In the genomic region with DNA sequence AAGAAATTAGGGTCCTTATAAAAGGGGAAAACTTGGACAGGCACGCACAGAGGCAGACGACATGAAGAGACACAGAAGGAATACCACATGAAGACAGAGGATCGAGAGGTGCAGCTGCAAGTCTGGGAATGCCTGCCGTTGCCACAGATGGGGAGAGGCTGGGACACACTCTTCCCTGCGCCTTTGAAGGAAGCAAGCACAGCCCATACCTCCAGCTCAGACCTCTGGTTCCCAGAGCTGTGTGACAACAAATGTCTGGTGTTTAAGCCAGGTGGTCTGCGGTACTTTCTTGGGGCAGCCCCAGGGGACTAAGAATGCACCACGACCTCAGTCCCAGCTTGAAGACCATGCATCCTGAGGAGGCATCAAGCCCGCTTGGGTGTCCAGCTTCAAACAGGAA, we compare ENCODE assay signal across 1 cellular context.
TF ChIP-seq lines count a peak whose summit lies in the region.

No MANE protein-coding gene starts in this region.

TF ChIP-seq in K562, 482 proteins besides CTCF, POLR2A, EP300 and RAD21:
- TF ChIP-seq RBM14 (IDR thresholded peaks at IDR 0.05; ENCODE audit: borderline replicate concordance, insufficient read depth, low read depth, low read length) (no peak), NUFIP1 (IDR thresholded peaks at IDR 0.05; ENCODE audit: partially characterized antibody) (no peak), ZBTB2 (IDR thresholded peaks at IDR 0.05) (no peak), TAL1 (IDR thresholded peaks at IDR 0.05) (no peak), ILF3 (IDR thresholded peaks at IDR 0.05; ENCODE audit: borderline replicate concordance) (no peak), HOMEZ (CRISPR knock-in tag; IDR thresholded peaks at IDR 0.05) (no peak)
- TF ChIP-seq, protein P1, sequence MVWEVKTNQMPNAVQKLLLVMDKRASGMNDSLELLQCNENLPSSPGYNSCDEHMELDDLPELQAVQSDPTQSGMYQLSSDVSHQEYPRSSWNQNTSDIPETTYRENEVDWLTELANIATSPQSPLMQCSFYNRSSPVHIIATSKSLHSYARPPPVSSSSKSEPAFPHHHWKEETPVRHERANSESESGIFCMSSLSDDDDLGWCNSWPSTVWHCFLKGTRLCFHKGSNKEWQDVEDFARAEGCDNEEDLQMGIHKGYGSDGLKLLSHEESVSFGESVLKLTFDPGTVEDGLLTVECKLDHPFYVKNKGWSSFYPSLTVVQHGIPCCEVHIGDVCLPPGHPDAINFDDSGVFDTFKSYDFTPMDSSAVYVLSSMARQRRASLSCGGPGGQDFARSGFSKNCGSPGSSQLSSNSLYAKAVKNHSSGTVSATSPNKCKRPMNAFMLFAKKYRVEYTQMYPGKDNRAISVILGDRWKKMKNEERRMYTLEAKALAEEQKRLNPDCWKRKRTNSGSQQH (CRISPR knock-in tag; IDR thresholded peaks at IDR 0.05), result no peak
